Comparison of ENCODE assay signal across 30 cellular contexts in the genomic region with DNA sequence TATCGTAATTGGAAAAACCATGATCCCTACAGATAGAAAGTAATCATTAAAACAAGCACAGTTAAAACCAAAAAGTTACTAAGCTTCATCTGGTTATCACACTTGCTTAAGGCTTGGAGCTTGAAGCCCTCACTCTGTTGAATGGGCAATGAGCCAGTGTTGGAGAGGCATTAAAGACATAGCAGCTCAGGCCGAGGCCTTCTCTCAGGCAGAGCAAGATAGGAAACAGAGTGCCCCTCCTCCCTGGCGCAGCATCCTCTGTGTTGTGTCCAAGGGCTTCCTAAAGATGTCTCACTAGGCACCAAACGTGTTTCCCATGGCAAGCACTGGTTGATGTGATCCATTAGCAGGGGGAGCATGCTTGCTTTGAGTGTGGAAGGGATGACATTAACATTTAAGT. TPM values are rescaled to one million over a fixed set of nuclear protein-coding genes. Genes with fewer than 3 reads are reported as not detected.
A peak's percentile ranks its signal among the peaks of the same experiment; 100 is the strongest.
DNase-seq lines count a peak whose midpoint lies in the region; ATAC-seq, FAIRE-seq and TF ChIP-seq lines count a peak whose summit lies in the region.
"Had no signal": no experiment of that assay in that cellular context is flagged by ENCODE, and none has a peak within 500 bp of the region (broad histone marks: within the 10 kb centered on the region; RNA-seq: fewer than 3 reads in every experiment).

No MANE protein-coding gene starts in this region.

- H3K36me3 ChIP-seq in muscle layer of colon (ENCODE audit: insufficient read depth, low read length) (peaks cover 27% of the 10 kb centered on the region), right lobe of liver (no peaks in the 10 kb centered on the region)
- H3K36me3 ChIP-seq: cardiac muscle cell had no signal

- TF ChIP-seq CTCF in D721Med (IDR thresholded peaks at IDR 0.05; ENCODE audit: insufficient read depth, missing control alignments), result no peak
- no peak for TF ChIP-seq CTCF in right lobe of liver (IDR thresholded peaks at IDR 0.05)

- whole genome bisulfite sequencing in right lobe of liver (ENCODE audit: insufficient coverage, low coverage, low lambda C conversion rate, missing lambda C conversion rate), result 75% methylated on average over 2 of the region's 4 CpGs

- H3K9ac ChIP-seq in muscle layer of colon (ENCODE audit: low read length), result no peak overlapping the region

- DNase-seq in DMS79 treated with DMSO at 0.1 percent for 48 hours (lab: John Stamatoyannopoulos, UW) (peak; percentile 20), DMS79 (lab: John Stamatoyannopoulos, UW) (no peak), Right ventricle myocardium inferior (ENCODE audit: missing footprints) (no peak), cardiac septum (ENCODE audit: low spot score) (no peak), D721Med (ENCODE audit: insufficient read length, low spot score) (no peak), right lobe of liver (no peak)
- DNase-seq: activated CD4-positive, CD25-positive, alpha-beta regulatory T cell; activated CD8-positive, alpha-beta memory T cell treated with anti-CD3 and anti-CD28 coated beads for 24 hours; activated naive CD4-positive, alpha-beta T cell treated with anti-CD3 and anti-CD28 coated beads, Interleukin-2, amount 50 U/mL, for 16 hours; AML-193; CD4-positive, alpha-beta memory T cell; endodermal cell; esophagus squamous epithelium; left ventricle myocardium inferior; mesendoderm; MV-4-11; NCI-H146; NCI-H510A; SHP77 treated with DMSO at 0.1 percent for 48 hours; stimulated activated CD4-positive, alpha-beta T cell treated with anti-CD3 and anti-CD28 coated beads, Interleukin-4, amount 100 ng/mL, for 4 hours; stimulated activated naive CD4-positive, alpha-beta T cell had no signal

- TF ChIP-seq POLR2A in right lobe of liver (IDR thresholded peaks at IDR 0.05), result no peak

- H3K27ac ChIP-seq in muscle layer of colon (ENCODE audit: low read depth, low read length), result peak overlapping the region; percentile 32
- no peak overlapping the region for H3K27ac ChIP-seq in right lobe of liver
- H3K27ac ChIP-seq: cardiac muscle cell, esophagus squamous epithelium, gastroesophageal sphincter, left ventricle myocardium inferior, suprapubic skin had no signal

- FAIRE-seq in D721Med (lab: Jason Lieb, UNC), result no peak
- FAIRE-seq: G401.6, H54, urothelium cell line had no signal

- H3K4me3 ChIP-seq in muscle layer of colon (ENCODE audit: low read depth in 1 of 2, low read length in 2 of 2) (no peak overlapping the region), right lobe of liver (no peak overlapping the region)
- H3K4me3 ChIP-seq: cardiac muscle cell, esophagus squamous epithelium, gastroesophageal sphincter, left ventricle myocardium inferior, suprapubic skin had no signal

- H3K27me3 ChIP-seq in muscle layer of colon (ENCODE audit: control insufficient read depth in 1 of 2, insufficient read depth in 2 of 2, low read length in 2 of 2), result no peaks in the 10 kb centered on the region
- no peaks in the 10 kb centered on the region for H3K27me3 ChIP-seq in right lobe of liver
- H3K27me3 ChIP-seq: cardiac muscle cell, esophagus squamous epithelium, gastroesophageal sphincter, suprapubic skin had no signal

- intact Hi-C loops in Right ventricle myocardium inferior (cut with DNase I) (no loop called here), cardiac septum (cut with DNase I) (no loop called here), right lobe of liver (cut with DNase I) (loop anchor here (10.0 kb wide), 2 partner anchors 91 to 361 kb away; no protein-coding TSS in a partner anchor)

- ATAC-seq in Right ventricle myocardium inferior (peak; percentile 34), right lobe of liver (no peak), GM21367 (IDR thresholded peaks at IDR 0.05; ENCODE audit: unreplicated experiment) (no peak)
- ATAC-seq: gastroesophageal sphincter, sciatic nerve had no signal

- H3K9me3 ChIP-seq in muscle layer of colon (ENCODE audit: low read length), result no peaks in the 10 kb centered on the region
- H3K9me3 ChIP-seq in right lobe of liver, result no peaks in the 10 kb centered on the region
- H3K9me3 ChIP-seq: esophagus squamous epithelium, gastroesophageal sphincter, left ventricle myocardium inferior, suprapubic skin had no signal

- peaks cover 12% of the 10 kb centered on the region for H3K4me1 ChIP-seq in muscle layer of colon (ENCODE audit: insufficient read depth, low read length)
- no peaks in the 10 kb centered on the region for H3K4me1 ChIP-seq in right lobe of liver
- H3K4me1 ChIP-seq: gastroesophageal sphincter, suprapubic skin had no signal

RNA-seq across cellular contexts. Expression of a gene that starts 34.9 kb away (rescaled TPM):
- total RNA-seq in Right ventricle myocardium inferior, result 18.2 TPM
- 20.1 TPM for total RNA-seq in cardiac septum
- 10 to 100 TPM in 4 of 6 experiments, 1 to 10 TPM in 2; 9.1 to 37.9 (median 12.4) TPM for total RNA-seq in right lobe of liver

Comparison
In these comparisons a context has a peak if more than half of its experiments do, and no peak if none do; other contexts are left out.
1. intact Hi-C loops: an anchor here in right lobe of liver (10.0 kb wide); none called in Right ventricle myocardium inferior and cardiac septum.